14 cellular contexts compared by ENCODE assay signal in genomic region chr10:94351089-94351488, GRCh38. TPM values are rescaled to one million over a fixed set of nuclear protein-coding genes. Genes with fewer than 3 reads are reported as not detected.
DNase-seq lines count a peak whose midpoint lies in the region; ATAC-seq and TF ChIP-seq lines count a peak whose summit lies in the region.
"Had no signal": no experiment of that assay in that cellular context is flagged by ENCODE, and none has a peak within 500 bp of the region (broad histone marks: within the 10 kb centered on the region; RNA-seq: fewer than 3 reads in every experiment).

No MANE protein-coding gene starts in this region.

- H3K27me3 Mint-ChIP-seq in T-helper 17 cell (no peaks in the 10 kb centered on the region), endodermal cell (ENCODE audit: insufficient read depth) (no peaks in the 10 kb centered on the region)
- H3K27me3 Mint-ChIP-seq: CD4-positive, alpha-beta T cell had no signal

- H3K36me3 ChIP-seq in endodermal cell (ENCODE audit: control insufficient read depth, insufficient read depth, low read length), result peaks cover 87% of the 10 kb centered on the region

- H3K4me3 ChIP-seq in endodermal cell (ENCODE audit: low read length), result no peak overlapping the region
- H3K4me3 ChIP-seq: GM23338, HAP-1 had no signal

- peaks cover 6% of the 10 kb centered on the region for H3K36me3 Mint-ChIP-seq in T-helper 17 cell (ENCODE audit: low read depth)
- H3K36me3 Mint-ChIP-seq in endodermal cell (ENCODE audit: low read depth), result peaks cover 40% of the 10 kb centered on the region

- no peak for ATAC-seq in T-helper 17 cell
- ATAC-seq in GM21786 (IDR thresholded peaks at IDR 0.05; ENCODE audit: unreplicated experiment), result no peak
- ATAC-seq: GM23338 had no signal

- H3K4me3 Mint-ChIP-seq in T-helper 17 cell (no peak overlapping the region), endodermal cell (no peak overlapping the region)
- H3K4me3 Mint-ChIP-seq: CD4-positive, alpha-beta T cell; GM23338 had no signal

- H3K9me3 Mint-ChIP-seq in endodermal cell, result no peaks in the 10 kb centered on the region
- H3K9me3 Mint-ChIP-seq: CD4-positive, alpha-beta T cell; GM23338 had no signal

- H3K27ac Mint-ChIP-seq in T-helper 17 cell (peak overlapping the region; percentile 59), endodermal cell (no peak overlapping the region)
- H3K27ac Mint-ChIP-seq: CD4-positive, alpha-beta T cell; GM23338 had no signal

- no peaks in the 10 kb centered on the region for H3K9me3 ChIP-seq in T-helper 17 cell (ENCODE audit: control insufficient read depth, low read length, poor library complexity, severe bottlenecking)
- H3K9me3 ChIP-seq in endodermal cell (ENCODE audit: control insufficient read depth, low read length), result no peaks in the 10 kb centered on the region
- H3K9me3 ChIP-seq: HAP-1 had no signal

- no peaks in the 10 kb centered on the region for H3K27me3 ChIP-seq in endodermal cell (ENCODE audit: control insufficient read depth, insufficient read depth, low read length, poor library complexity, severe bottlenecking)

- no peak for TF ChIP-seq CTCF in endodermal cell (conservative IDR thresholded peaks at IDR 0.05)

- peak; percentile 18 for DNase-seq in NCI-H2171 treated with DMSO at 0.1 percent for 48 hours (lab: John Stamatoyannopoulos, UW)
- DNase-seq in NCI-H2171 (lab: John Stamatoyannopoulos, UW), result no peak
- DNase-seq in NCI-H69 (lab: John Stamatoyannopoulos, UW), result peak; percentile 12
- DNase-seq in T-helper 17 cell, result no peak
- DNase-seq in endodermal cell, result no peak
- no peak for DNase-seq in activated CD8-positive, alpha-beta memory T cell treated with anti-CD3 and anti-CD28 coated beads for 24 hours
- DNase-seq: C1 segment of cervical spinal cord; Calu3; CD4-positive, alpha-beta T cell; DMS153; DMS79 treated with DMSO at 0.1 percent for 48 hours had no signal

- H3K4me1 Mint-ChIP-seq in T-helper 17 cell, result no peaks in the 10 kb centered on the region
- H3K4me1 Mint-ChIP-seq in endodermal cell, result no peaks in the 10 kb centered on the region
- H3K4me1 Mint-ChIP-seq: GM23338 had no signal

- H3K4me1 ChIP-seq in endodermal cell (ENCODE audit: control insufficient read depth, insufficient read depth, low read length), result no peaks in the 10 kb centered on the region
- H3K4me1 ChIP-seq: HAP-1 had no signal

- no peak overlapping the region for H3K27ac ChIP-seq in endodermal cell (ENCODE audit: low read depth, low read length)

- no peak overlapping the region for H3K9ac ChIP-seq in endodermal cell (ENCODE audit: extremely low read depth, low read length, poor library complexity, severe bottlenecking)

RNA-seq across cellular contexts. Expression of gene NOC3L, which starts 11.7 kb away (rescaled TPM):
- total RNA-seq in T-helper 17 cell, result 10 to 100 TPM; 15.3 to 22.4 TPM
- total RNA-seq in endodermal cell, result 10 to 100 TPM; 18.8 to 22.2 TPM
- polyA plus RNA-seq in endodermal cell (2013, experiment 1 of 2), result 25.0 TPM
- polyA plus RNA-seq in endodermal cell (2013, experiment 2 of 2), result 20.8 TPM

RNA-seq across cellular contexts. Expression of gene TBC1D12, which starts 51.3 kb away (rescaled TPM):
- total RNA-seq in T-helper 17 cell (1 to 10 TPM; 1.3 to 1.9 TPM), endodermal cell (1 to 10 TPM; 7.0 to 7.4 TPM)
- 4.6 TPM for polyA plus RNA-seq in endodermal cell (2013, experiment 1 of 2)
- polyA plus RNA-seq in endodermal cell (2013, experiment 2 of 2), result 6.5 TPM

Comparison
In these comparisons a context has a peak if more than half of its experiments do, and no peak if none do; other contexts are left out.
1. DNase-seq: peak in NCI-H2171 treated with DMSO at 0.1 percent for 48 hours (single experiment) and NCI-H69 (single experiment); none in NCI-H2171 (single experiment), T-helper 17 cell (0 of 3), endodermal cell (single experiment) and activated CD8-positive, alpha-beta memory T cell treated with anti-CD3 and anti-CD28 coated beads for 24 hours (single experiment).